1 cellular context compared by ENCODE assay signal in genomic region chr11:65860278-65861164, GRCh38.
TF ChIP-seq lines count a peak whose summit lies in the region.

MUS81 (plus strand) TSS chr11:65860433; CDS start chr11:65860754, 321 bp downstream.

TF ChIP-seq in HEK293, 187 proteins besides CTCF, POLR2A, EP300 and RAD21 (continued from another document and continues in another):
- TF ChIP-seq ZNF19 (tag by site-specific recombination; IDR thresholded peaks at IDR 0.05; ENCODE audit: low read depth), result no peak
- no peak for TF ChIP-seq ZNF768 (tag by site-specific recombination; IDR thresholded peaks at IDR 0.05)
- TF ChIP-seq PRDM2 (tag by site-specific recombination; IDR thresholded peaks at IDR 0.05; ENCODE audit: borderline replicate concordance), result 0 out of 2 replicates have a peak, but pooled peaks have one; percentile 56
- peak; percentile 92 for TF ChIP-seq ZBTB11 (tag by site-specific recombination; conservative IDR thresholded peaks at IDR 0.05; ENCODE audit: low read depth)
- TF ChIP-seq HOXD13 (CRISPR knock-in tag; IDR thresholded peaks at IDR 0.05; ENCODE audit: borderline replicate concordance), result no peak
- TF ChIP-seq REST (tag by site-specific recombination; IDR thresholded peaks at IDR 0.05), result no peak
- peak; percentile 81 for TF ChIP-seq ZEB2 (tag by site-specific recombination; IDR thresholded peaks at IDR 0.05)
- TF ChIP-seq ZNF48 (tag by site-specific recombination; IDR thresholded peaks at IDR 0.05), result no peak
- peak; percentile 80 for TF ChIP-seq ZBTB6 (tag by site-specific recombination; IDR thresholded peaks at IDR 0.05)
- no peak for TF ChIP-seq ZFP41 (tag by site-specific recombination; IDR thresholded peaks at IDR 0.05; ENCODE audit: borderline replicate concordance)
- TF ChIP-seq ZNF221 (tag by site-specific recombination; IDR thresholded peaks at IDR 0.05; ENCODE audit: borderline replicate concordance), result no peak
- TF ChIP-seq PATZ1 (tag by site-specific recombination; IDR thresholded peaks at IDR 0.05), result peak; percentile 94
- 0 out of 2 replicates have a peak, but pooled peaks have one; percentile 6 for TF ChIP-seq ZNF423 (tag by site-specific recombination; IDR thresholded peaks at IDR 0.05)
- no peak for TF ChIP-seq ZNF132 (tag by site-specific recombination; IDR thresholded peaks at IDR 0.05; ENCODE audit: borderline replicate concordance)
- peak; percentile 6; the same call in 1 of the 2 replicates for TF ChIP-seq TSHZ1 (tag by site-specific recombination; IDR thresholded peaks at IDR 0.05; ENCODE audit: borderline replicate concordance)
- TF ChIP-seq ZNF624 (tag by site-specific recombination; IDR thresholded peaks at IDR 0.05), result no peak
- peak; percentile 58; the same call in 1 of the 2 replicates for TF ChIP-seq ZNF558 (tag by site-specific recombination; IDR thresholded peaks at IDR 0.05)
- no peak for TF ChIP-seq ZNF473 (tag by site-specific recombination; IDR thresholded peaks at IDR 0.05)
- 0 out of 2 replicates have a peak, but pooled peaks have one; percentile 22 for TF ChIP-seq ZNF513 (tag by site-specific recombination; IDR thresholded peaks at IDR 0.05)
- no peak for TF ChIP-seq ZFP3 (tag by site-specific recombination; IDR thresholded peaks at IDR 0.05; ENCODE audit: low read depth)
- TF ChIP-seq ZNF610 (tag by site-specific recombination; IDR thresholded peaks at IDR 0.05; ENCODE audit: borderline replicate concordance), result no peak
- peak; percentile 33; the same call in 1 of the 2 replicates for TF ChIP-seq ZNF692 (tag by site-specific recombination; IDR thresholded peaks at IDR 0.05)
- TF ChIP-seq ZNF785 (tag by site-specific recombination; IDR thresholded peaks at IDR 0.05), result no peak
- no peak for TF ChIP-seq ZNF704 (tag by site-specific recombination; IDR thresholded peaks at IDR 0.05)
- peak; percentile 96 for TF ChIP-seq ZNF335 (tag by site-specific recombination; conservative IDR thresholded peaks at IDR 0.05)
- no peak for TF ChIP-seq ZNF549 (tag by site-specific recombination; IDR thresholded peaks at IDR 0.05)
- no peak for TF ChIP-seq ZNF530 (tag by site-specific recombination; IDR thresholded peaks at IDR 0.05; ENCODE audit: low read depth)
